In the genomic region with DNA sequence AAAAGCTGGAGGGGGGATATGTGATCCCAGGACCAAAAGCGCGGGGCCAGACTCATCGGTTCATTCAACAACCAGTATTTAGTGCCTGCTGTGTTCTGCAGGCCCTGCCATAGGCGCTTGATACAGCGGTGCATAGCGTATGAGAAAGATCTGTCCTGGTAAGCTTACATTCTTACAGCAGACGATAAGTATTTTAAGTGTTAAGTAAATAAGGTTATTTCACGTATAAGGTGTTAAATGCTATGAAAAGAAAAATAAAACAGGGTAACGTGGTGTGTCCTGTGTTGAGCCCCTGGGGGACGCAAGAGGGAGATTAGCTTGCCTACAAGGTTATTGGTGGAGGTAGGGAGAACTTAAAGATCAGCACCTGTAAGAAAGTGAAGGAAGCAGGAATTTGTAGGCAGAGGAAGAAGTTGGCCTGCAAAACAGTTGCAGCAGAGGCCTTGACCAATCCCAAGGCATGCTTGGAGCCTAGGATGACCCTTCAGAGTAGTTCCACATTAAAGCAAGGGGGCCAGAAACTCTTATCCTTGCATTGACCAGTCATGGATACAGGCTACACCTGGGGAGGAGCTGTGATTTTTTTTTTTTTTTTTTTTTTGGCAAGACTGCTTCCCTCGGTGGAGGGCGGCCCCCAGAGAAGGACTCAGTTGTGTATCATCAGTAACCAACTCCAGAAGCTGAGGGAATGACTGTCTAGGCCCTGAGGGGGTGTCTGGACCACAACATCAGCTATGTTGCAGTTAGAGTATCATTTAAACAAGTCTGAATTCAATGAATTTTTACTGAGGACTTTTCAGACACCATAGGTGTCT, we compare ENCODE assay signal across 9 cellular contexts. TPM values are rescaled to one million over a fixed set of nuclear protein-coding genes. Genes with fewer than 3 reads are reported as not detected.
A peak's percentile ranks its signal among the peaks of the same experiment; 100 is the strongest.
DNase-seq lines count a peak whose midpoint lies in the region; ATAC-seq and TF ChIP-seq lines count a peak whose summit lies in the region.
"Had no signal": no experiment of that assay in that cellular context is flagged by ENCODE, and none has a peak within 500 bp of the region (broad histone marks: within the 10 kb centered on the region; RNA-seq: fewer than 3 reads in every experiment).

No MANE protein-coding gene starts in this region.

- peaks cover 41% of the 10 kb centered on the region for H3K4me1 Mint-ChIP-seq in CD4-positive, alpha-beta T cell (ENCODE audit: low read depth)
- H3K4me1 Mint-ChIP-seq in activated T-helper 2 cell treated with anti-CD3 and anti-CD28 coated beads, Interferon-gamma antibody, Interleukin-2, Interleukin-4, amounts not matched to agents 10 μg/mL and 5 μg/mL and 100 μg/mL, durations not matched to agents 14 hours and 24 hours and 36 hours (ENCODE audit: low read depth): peaks cover 16% of the 10 kb centered on the region
- peaks cover 15 to 23% of the 10 kb centered on the region in 2 donors for H3K4me1 Mint-ChIP-seq in immature natural killer cell

- no peaks in the 10 kb centered on the region for H3K9me3 Mint-ChIP-seq in CD4-positive, alpha-beta T cell
- no peaks in the 10 kb centered on the region for H3K9me3 Mint-ChIP-seq in activated T-helper 2 cell treated with anti-CD3 and anti-CD28 coated beads, Interferon-gamma antibody, Interleukin-2, Interleukin-4, amounts not matched to agents 10 μg/mL and 5 μg/mL and 100 μg/mL, durations not matched to agents 14 hours and 24 hours and 36 hours
- H3K9me3 Mint-ChIP-seq in immature natural killer cell: no peaks in the 10 kb centered on the region

- peak overlapping the region; percentile 94 for H3K27ac ChIP-seq in CD4-positive, alpha-beta T cell (ENCODE audit: low read depth, low read length)
- H3K27ac ChIP-seq in stomach smooth muscle (ENCODE audit: low read length): peak overlapping the region; percentile 94

- peak overlapping the region; percentile 86 for H3K27ac Mint-ChIP-seq in CD4-positive, alpha-beta T cell
- H3K27ac Mint-ChIP-seq in activated T-helper 2 cell treated with anti-CD3 and anti-CD28 coated beads, Interferon-gamma antibody, Interleukin-2, Interleukin-4, amounts not matched to agents 10 μg/mL and 5 μg/mL and 100 μg/mL, durations not matched to agents 14 hours and 24 hours and 36 hours: peak overlapping the region; percentile 69
- peak overlapping the region; percentile 51 to 90 (median 84) for H3K27ac Mint-ChIP-seq in immature natural killer cell

- H3K36me3 ChIP-seq in stomach smooth muscle (ENCODE audit: control insufficient read depth in 2 of 2, insufficient read depth in 2 of 2, low read length in 2 of 2): no peaks in the 10 kb centered on the region

- ATAC-seq in CD4-positive, alpha-beta T cell (ENCODE audit: poor library complexity): no peak
- no peak for ATAC-seq in GM21529 (IDR thresholded peaks at IDR 0.05; ENCODE audit: unreplicated experiment)

- H3K4me3 Mint-ChIP-seq in CD4-positive, alpha-beta T cell: peak overlapping the region; percentile 91
- peak overlapping the region; percentile 85 for H3K4me3 Mint-ChIP-seq in activated T-helper 2 cell treated with anti-CD3 and anti-CD28 coated beads, Interferon-gamma antibody, Interleukin-2, Interleukin-4, amounts not matched to agents 10 μg/mL and 5 μg/mL and 100 μg/mL, durations not matched to agents 14 hours and 24 hours and 36 hours (ENCODE audit: low read depth)
- peak overlapping the region; percentile 77 to 86 (median 83) for H3K4me3 Mint-ChIP-seq in immature natural killer cell

- no peak for TF ChIP-seq CTCF in CD4-positive, alpha-beta T cell (IDR thresholded peaks at IDR 0.05)

- peaks cover 4% of the 10 kb centered on the region for H3K4me1 ChIP-seq in stomach smooth muscle (ENCODE audit: control insufficient read depth, insufficient read depth, low read length)

- peaks cover 30% of the 10 kb centered on the region for H3K36me3 Mint-ChIP-seq in CD4-positive, alpha-beta T cell (ENCODE audit: low read depth)
- H3K36me3 Mint-ChIP-seq in activated T-helper 2 cell treated with anti-CD3 and anti-CD28 coated beads, Interferon-gamma antibody, Interleukin-2, Interleukin-4, amounts not matched to agents 10 μg/mL and 5 μg/mL and 100 μg/mL, durations not matched to agents 14 hours and 24 hours and 36 hours (ENCODE audit: low read depth): no peaks in the 10 kb centered on the region
- H3K36me3 Mint-ChIP-seq in immature natural killer cell: peaks cover 7 to 10% (median 8%) of the 10 kb centered on the region in 3 donors

- H3K4me3 ChIP-seq in stomach smooth muscle (ENCODE audit: low read length in 2 of 2): peak overlapping the region; percentile 74 to 82

- no peaks in the 10 kb centered on the region for H3K9me3 ChIP-seq in CD4-positive, alpha-beta T cell (ENCODE audit: control insufficient read depth, low read length)
- no peaks in the 10 kb centered on the region for H3K9me3 ChIP-seq in stomach smooth muscle (ENCODE audit: control insufficient read depth in 2 of 2, low read length in 2 of 2)

- intact Hi-C loops in CD4-positive, alpha-beta T cell (cut with DNase I, micrococcal nuclease): loop anchor here (1.0 to 10.0 kb wide), 11 partner anchors 96 to 901 kb away; a partner anchor contains a TSS
- intact Hi-C loops in activated T-helper 2 cell treated with anti-CD3 and anti-CD28 coated beads, Interferon-gamma antibody, Interleukin-2, Interleukin-4, amounts not matched to agents 10 μg/mL and 5 μg/mL and 100 μg/mL, durations not matched to agents 14 hours and 24 hours and 36 hours (cut with micrococcal nuclease): loop anchor here (1.0 to 5.0 kb wide), 4 partner anchors 96 to 322 kb away; a partner anchor contains a TSS

- no peak for DNase-seq in CD4-positive, alpha-beta T cell
- DNase-seq in HS-5 (ENCODE audit: low read depth) (peak; percentile 59), immature natural killer cell (no peak), mucosa of gallbladder (ENCODE audit: low spot score) (no peak), activated gamma-delta T cell treated with Interleukin-2 at 50 U/mL for 16 hours (no peak)
- no peak for DNase-seq in activated T-helper 2 cell treated with anti-CD3 and anti-CD28 coated beads, Interferon-gamma antibody, Interleukin-2, Interleukin-4, amounts not matched to agents 10 μg/mL and 5 μg/mL and 100 μg/mL, durations not matched to agents 14 hours and 24 hours and 36 hours (ENCODE audit: low spot score)

- POLR2A ChIA-PET in CD4-positive, alpha-beta T cell (lab: Charles Lee): interaction anchor here (0.8 to 2.9 kb wide), 27 partner anchors 8 to 733 kb away, joined by 3 to 51 read pairs (median 5); a partner anchor contains a TSS

- no peaks in the 10 kb centered on the region for H3K27me3 Mint-ChIP-seq in CD4-positive, alpha-beta T cell
- peaks cover 14% of the 10 kb centered on the region for H3K27me3 Mint-ChIP-seq in activated T-helper 2 cell treated with anti-CD3 and anti-CD28 coated beads, Interferon-gamma antibody, Interleukin-2, Interleukin-4, amounts not matched to agents 10 μg/mL and 5 μg/mL and 100 μg/mL, durations not matched to agents 14 hours and 24 hours and 36 hours (ENCODE audit: low read depth)
- H3K27me3 Mint-ChIP-seq in immature natural killer cell (ENCODE audit: low read depth in 3 of 3): peaks cover 0 to 7% (median 3%) of the 10 kb centered on the region in 3 donors

- no peaks in the 10 kb centered on the region for H3K27me3 ChIP-seq in CD4-positive, alpha-beta T cell (ENCODE audit: control insufficient read depth, insufficient read depth, low read length)
- no peaks in the 10 kb centered on the region for H3K27me3 ChIP-seq in stomach smooth muscle (ENCODE audit: control insufficient read depth in 1 of 2, insufficient read depth in 2 of 2, low read length in 2 of 2)

- peak overlapping the region; percentile 85 for H3K9ac ChIP-seq in stomach smooth muscle (ENCODE audit: low read length in 2 of 2)

- CTCF ChIA-PET in CD4-positive, alpha-beta T cell (lab: Charles Lee): interaction anchor here (0.6 to 2.7 kb wide), 7 partner anchors 15 to 1953 kb away, joined by 3 to 16 read pairs (median 4); a partner anchor contains a TSS

RNA-seq across cellular contexts. Expression of a gene that starts 0.5 kb away (rescaled TPM):
- 10 to 100 TPM; 10.7 to 10.9 TPM for total RNA-seq in CD4-positive, alpha-beta T cell
- total RNA-seq in activated T-helper 2 cell treated with anti-CD3 and anti-CD28 coated beads, Interferon-gamma antibody, Interleukin-2, Interleukin-4, amounts not matched to agents 10 μg/mL and 5 μg/mL and 100 μg/mL, durations not matched to agents 14 hours and 24 hours and 36 hours: 5.3 and 5.7 TPM in 2 replicates
- polyA plus RNA-seq in immature natural killer cell: 10 to 100 TPM in 1 of 3 donors, 1 to 10 TPM in 2; 6.4 to 13.4 (median 9.7) TPM
- total RNA-seq in mucosa of gallbladder: 8.0 TPM

RNA-seq across cellular contexts. Expression of a gene that starts 26.7 kb away (rescaled TPM):
- under 1 TPM; 0.08 to 0.22 TPM for total RNA-seq in CD4-positive, alpha-beta T cell
- not detected in 2 replicates for total RNA-seq in activated T-helper 2 cell treated with anti-CD3 and anti-CD28 coated beads, Interferon-gamma antibody, Interleukin-2, Interleukin-4, amounts not matched to agents 10 μg/mL and 5 μg/mL and 100 μg/mL, durations not matched to agents 14 hours and 24 hours and 36 hours
- under 1 TPM in 1 of 3 donors, not detected in 2; 0.54 TPM for polyA plus RNA-seq in immature natural killer cell
- total RNA-seq in mucosa of gallbladder: 71.8 TPM
- total RNA-seq: T-helper 1 cell treated with Interleukin-12 subunit alpha and Interleukin-12 subunit beta and Interleukin-4 antibody, amounts not matched to agents 30 ng/mL and 1 ng/mL, for 36 hours had no signal

Comparison
In these comparisons a context has a peak if more than half of its experiments do, and no peak if none do; other contexts are left out.
1. RNA of a gene that starts 26.7 kb away (total RNA-seq): 71.8 TPM in mucosa of gallbladder (single experiment); 0.08 to 0.22 TPM in CD4-positive, alpha-beta T cell and not detected in activated T-helper 2 cell treated with anti-CD3 and anti-CD28 coated beads, Interferon-gamma antibody, Interleukin-2, Interleukin-4, amounts not matched to agents 10 μg/mL and 5 μg/mL and 100 μg/mL, durations not matched to agents 14 hours and 24 hours and 36 hours; every median in the first group is over 10 times any median in the second.
2. Peak in every context shown above with its lines, with median percentiles within 50 percentile points of each other: H3K27ac Mint-ChIP-seq and H3K4me3 Mint-ChIP-seq.